ENCODE assay signal across 1 cellular context in the genomic region with DNA sequence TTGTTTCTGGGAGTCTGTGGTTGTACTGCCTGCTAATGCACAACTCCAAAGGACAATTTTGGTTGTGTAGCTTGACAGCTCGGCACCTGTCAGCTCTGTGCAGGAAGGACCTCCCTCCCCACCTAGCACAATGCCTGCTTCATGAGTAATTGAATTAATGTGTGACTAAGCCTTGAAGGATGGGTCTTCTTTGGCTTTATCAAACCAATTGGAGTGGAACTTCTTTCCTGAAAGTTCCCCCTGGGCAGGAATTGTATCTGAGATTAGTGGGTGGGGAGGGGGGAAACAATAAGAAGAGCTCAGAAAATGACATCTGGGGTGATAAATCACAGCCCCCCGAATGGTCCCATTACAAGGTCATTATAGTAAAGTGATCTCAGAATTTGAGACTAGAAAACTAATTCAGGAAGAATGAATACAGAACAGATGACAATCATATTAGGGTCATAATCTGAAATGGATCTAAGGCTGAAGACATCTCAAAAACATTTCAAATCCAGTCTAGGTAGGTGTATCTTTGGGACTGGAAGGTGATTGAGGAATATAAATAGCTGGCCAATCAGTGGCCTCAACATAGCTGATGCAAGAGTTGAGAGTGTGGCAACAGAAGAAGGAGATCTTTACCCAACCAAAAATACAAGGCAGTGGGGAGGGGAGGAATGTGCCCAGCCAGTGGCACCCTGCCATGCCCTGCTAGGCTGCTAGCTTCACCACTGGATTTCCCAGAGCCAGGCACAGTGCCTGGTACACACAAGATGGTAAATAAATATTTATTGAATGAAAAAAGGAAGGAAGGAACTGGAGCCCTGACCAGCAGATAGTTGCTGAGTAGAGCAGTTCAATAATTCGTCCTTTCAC.
A peak's percentile ranks its signal among the peaks of the same experiment; 100 is the strongest.
TF ChIP-seq lines count a peak whose summit lies in the region.

No MANE protein-coding gene starts in this region.

TF ChIP-seq in K562, 482 proteins besides CTCF, POLR2A, EP300 and RAD21 (continued from another document):
- TF ChIP-seq ZNF644 (tag; IDR thresholded peaks at IDR 0.05; ENCODE audit: low read depth) (0 out of 2 replicates have a peak, but pooled peaks have one; percentile 34), TARDBP (IDR thresholded peaks at IDR 0.05) (no peak), KDM4B (IDR thresholded peaks at IDR 0.05; ENCODE audit: borderline replicate concordance in 2 of 2, low read depth in 1 of 2) (no peak), PHF20 (IDR thresholded peaks at IDR 0.05; ENCODE audit: partially characterized antibody) (no peak), NFYB (IDR thresholded peaks at IDR 0.05; ENCODE audit: extremely low read depth, insufficient read length) (no peak), RBM15 (IDR thresholded peaks at IDR 0.05; ENCODE audit: insufficient read depth, low read length) (no peak), ARHGAP35 (IDR thresholded peaks at IDR 0.05; ENCODE audit: partially characterized antibody) (no peak), POLR2H (tag; IDR thresholded peaks at IDR 0.05; ENCODE audit: low read depth) (peak; percentile 66), CREB1 (IDR thresholded peaks at IDR 0.05) (no peak), CREB1 (CRISPR knock-in tag; IDR thresholded peaks at IDR 0.05) (no peak), KDM2B (CRISPR knock-in tag; IDR thresholded peaks at IDR 0.05) (no peak), MEF2D (tag; conservative IDR thresholded peaks at IDR 0.05; ENCODE audit: low read depth) (peak; percentile 93)
